ENCODE assay signal across 27 cellular contexts in genomic region chr12:11539156-11539555, GRCh38.
"Had no signal": no experiment of that assay in that cellular context is flagged by ENCODE, and none has a peak within 500 bp of the region (broad histone marks: within the 10 kb centered on the region; RNA-seq: fewer than 3 reads in every experiment).

No MANE protein-coding gene starts in this region.

- H3K4me1 ChIP-seq: colonic mucosa, foreskin keratinocyte, gastrocnemius medialis, heart left ventricle, heart right ventricle had no signal

- H3K4me3 ChIP-seq: colonic mucosa, coronary artery, dorsolateral prefrontal cortex, esophagus muscularis mucosa, esophagus squamous epithelium, gastrocnemius medialis, gastroesophageal sphincter, heart left ventricle, heart right ventricle had no signal

- H3K9me3 ChIP-seq: colonic mucosa, esophagus muscularis mucosa, esophagus squamous epithelium, gastrocnemius medialis, gastroesophageal sphincter had no signal

- H3K36me3 ChIP-seq: colonic mucosa, esophagus muscularis mucosa, esophagus squamous epithelium, gastrocnemius medialis, gastroesophageal sphincter, heart left ventricle, heart right ventricle had no signal

- H3K27ac ChIP-seq: colonic mucosa, coronary artery, dorsolateral prefrontal cortex, epithelial cell of prostate, esophagus muscularis mucosa, esophagus squamous epithelium, foreskin keratinocyte, gastrocnemius medialis, gastroesophageal sphincter, heart left ventricle, heart right ventricle had no signal

- H3K27me3 ChIP-seq: colonic mucosa, dorsolateral prefrontal cortex, esophagus muscularis mucosa, esophagus squamous epithelium, gastrocnemius medialis, gastroesophageal sphincter, heart left ventricle had no signal

- ATAC-seq: effector memory CD8-positive, alpha-beta T cell; esophagus mucosa; foreskin keratinocyte; gastrocnemius medialis; gastroesophageal sphincter; heart left ventricle; heart right ventricle had no signal

- FAIRE-seq: colon, endometrium, endothelial cell of umbilical vein, frontal cortex had no signal

- DNase-seq: colonic mucosa; cortex of kidney; dermis blood vessel endothelial cell; dorsolateral prefrontal cortex; effector CD4-positive, alpha-beta T cell; effector memory CD4-positive, alpha-beta T cell; effector memory CD8-positive, alpha-beta T cell; endodermal cell; erythroblast; esophagus squamous epithelium; foreskin fibroblast; foreskin keratinocyte; foreskin melanocyte; gastrocnemius medialis; glutamatergic neuron; head of caudate nucleus; heart left ventricle; heart right ventricle had no signal
